Comparison of ENCODE assay signal across 8 cellular contexts in genomic region chr16:54936979-54937672, GRCh38. TPM values are rescaled to one million over a fixed set of nuclear protein-coding genes. Genes with fewer than 3 reads are reported as not detected.
DNase-seq lines count a peak whose midpoint lies in the region; ATAC-seq and TF ChIP-seq lines count a peak whose summit lies in the region.

No MANE protein-coding gene starts in this region.

- intact Hi-C loops in right cardiac atrium (cut with DNase I) = loop anchor here in 1 of 4 donors (10.0 kb wide), 1 partner anchor 652 kb away; the partner anchor contains the start of gene IRX3

- no peaks in the 10 kb centered on the region for H3K9me3 ChIP-seq in right cardiac atrium (ENCODE audit: control insufficient read depth, low read length)
- no peaks in the 10 kb centered on the region for H3K9me3 ChIP-seq in smooth muscle cell (replicated peaks; ENCODE audit: low read depth)

- DNase-seq in H7 (peak; percentile 93), right cardiac atrium (peak; percentile 50 to 76 (median 72)), smooth muscle cell (lab: John Stamatoyannopoulos, UW; ENCODE audit: unreplicated experiment) (no peak), NCI-H526 treated with DMSO at 0.1 percent for 48 hours (lab: John Stamatoyannopoulos, UW) (no peak), AML-193 (lab: John Stamatoyannopoulos, UW) (no peak)
- DNase-seq in activated CD4-positive, alpha-beta memory T cell treated with anti-CD3 and anti-CD28 coated beads, Interleukin-2, amount 10 ng/mL, durations not matched to agents 7 days and 5 days = no peak
- DNase-seq in central memory CD4-positive, alpha-beta T cell = no peak

- H3K27ac ChIP-seq in right cardiac atrium (ENCODE audit: low read length) (no peak overlapping the region), smooth muscle cell (ENCODE audit: low read depth) (no peak overlapping the region)

- H3K4me3 ChIP-seq in H7 (ENCODE audit: insufficient read depth, low read depth, low read length) (peak overlapping the region; percentile 35), right cardiac atrium (ENCODE audit: low read length) (peak overlapping the region; percentile 24), smooth muscle cell (peak overlapping the region; percentile 43)

- ATAC-seq in right cardiac atrium = peak; percentile 27 to 73
- no peak for ATAC-seq in HG03520 (IDR thresholded peaks at IDR 0.05; ENCODE audit: unreplicated experiment)

- peaks cover 86% of the 10 kb centered on the region for H3K27me3 Mint-ChIP-seq in activated CD4-positive, alpha-beta memory T cell treated with anti-CD3 and anti-CD28 coated beads, Interleukin-2, amount 10 ng/mL, durations not matched to agents 7 days and 5 days

- no peaks in the 10 kb centered on the region for H3F3A ChIP-seq in smooth muscle cell (ENCODE audit: low read depth)

- H3K27ac Mint-ChIP-seq in activated CD4-positive, alpha-beta memory T cell treated with anti-CD3 and anti-CD28 coated beads, Interleukin-2, amount 10 ng/mL, durations not matched to agents 7 days and 5 days = peak overlapping the region; percentile 14

- CTCF ChIA-PET in activated CD4-positive, alpha-beta memory T cell treated with anti-CD3 and anti-CD28 coated beads, Interleukin-2, amount 10 ng/mL, durations not matched to agents 7 days and 5 days (lab: Charles Lee) = no interaction called here

- peak overlapping the region; percentile 90 for H3K4me2 ChIP-seq in smooth muscle cell

- H3K27me3 ChIP-seq in H7 (ENCODE audit: control insufficient read depth, insufficient read depth, low read length) (peaks cover 92% of the 10 kb centered on the region), right cardiac atrium (ENCODE audit: control insufficient read depth, insufficient read depth) (no peaks in the 10 kb centered on the region), smooth muscle cell (ENCODE audit: low read depth) (peaks cover 100% of the 10 kb centered on the region)

- H3K4me1 Mint-ChIP-seq in activated CD4-positive, alpha-beta memory T cell treated with anti-CD3 and anti-CD28 coated beads, Interleukin-2, amount 10 ng/mL, durations not matched to agents 7 days and 5 days = peaks cover 19% of the 10 kb centered on the region

- TF ChIP-seq CTCF in smooth muscle cell (IDR thresholded peaks at IDR 0.05; ENCODE audit: borderline replicate concordance, insufficient read depth, poor library complexity, severe bottlenecking) = peak; percentile 79

- 3% methylated on average over 39 of the region's 39 CpGs for WGBS in right cardiac atrium
- WGBS in smooth muscle cell (ENCODE audit: low lambda C conversion rate) = 2% methylated on average over 39 of the region's 39 CpGs

- H3K4me1 ChIP-seq in right cardiac atrium (ENCODE audit: control insufficient read depth, insufficient read depth, low read length) = peaks cover 3% of the 10 kb centered on the region
- peaks cover 40% of the 10 kb centered on the region for H3K4me1 ChIP-seq in smooth muscle cell (ENCODE audit: low read depth)

- H3K9me3 Mint-ChIP-seq in activated CD4-positive, alpha-beta memory T cell treated with anti-CD3 and anti-CD28 coated beads, Interleukin-2, amount 10 ng/mL, durations not matched to agents 7 days and 5 days = peaks cover 3% of the 10 kb centered on the region

- H3K4me3 Mint-ChIP-seq in activated CD4-positive, alpha-beta memory T cell treated with anti-CD3 and anti-CD28 coated beads, Interleukin-2, amount 10 ng/mL, durations not matched to agents 7 days and 5 days = peak overlapping the region; percentile 32

- POLR2A ChIA-PET in activated CD4-positive, alpha-beta memory T cell treated with anti-CD3 and anti-CD28 coated beads, Interleukin-2, amount 10 ng/mL, durations not matched to agents 7 days and 5 days (lab: Charles Lee) = no interaction called here

- no peak overlapping the region for H3K9ac ChIP-seq in smooth muscle cell (ENCODE audit: low read depth)

- H3K36me3 ChIP-seq in H7 (replicated peaks; ENCODE audit: control insufficient read depth, insufficient read depth, low read length) (no peaks in the 10 kb centered on the region), smooth muscle cell (ENCODE audit: low read depth) (no peaks in the 10 kb centered on the region)

- H3K36me3 Mint-ChIP-seq in activated CD4-positive, alpha-beta memory T cell treated with anti-CD3 and anti-CD28 coated beads, Interleukin-2, amount 10 ng/mL, durations not matched to agents 7 days and 5 days (ENCODE audit: low read depth) = peaks cover 18% of the 10 kb centered on the region

- H4K20me1 ChIP-seq in smooth muscle cell (ENCODE audit: low read depth) = peaks cover 58% of the 10 kb centered on the region

- no peak overlapping the region for H2AFZ ChIP-seq in smooth muscle cell (ENCODE audit: low read depth)

- H3K79me2 ChIP-seq in smooth muscle cell (ENCODE audit: low read depth) = no peaks in the 10 kb centered on the region

RNA-seq across cellular contexts. Expression of gene IRX5, which starts 6.5 kb away (rescaled TPM):
- total RNA-seq in H7 (2014; rRNA removed; shearing (Covaris generic)) = 1.2 and 1.5 TPM in 2 replicates
- total RNA-seq in activated CD4-positive, alpha-beta memory T cell treated with anti-CD3 and anti-CD28 coated beads, Interleukin-2, amount 10 ng/mL, durations not matched to agents 7 days and 5 days = under 1 TPM; 0.38 TPM
- 1 to 10 TPM in 3 of 4 donors, under 1 TPM in 1; 0.97 to 1.9 (median 1.7) TPM for total RNA-seq in right cardiac atrium
- 0.48 TPM for polyA plus RNA-seq in right cardiac atrium
- total RNA-seq in smooth muscle cell = 2.3 and 2.7 TPM in 2 replicates
- 1.5 TPM in 1 of 2 replicates, not detected in the other for polyA plus RNA-seq in smooth muscle cell

Comparison
In these comparisons a context has a peak if more than half of its experiments do, and no peak if none do; other contexts are left out.
1. DNase-seq: peak in H7 (single experiment) and right cardiac atrium (3 of 3); none in activated CD4-positive, alpha-beta memory T cell treated with anti-CD3 and anti-CD28 coated beads, Interleukin-2, amount 10 ng/mL, durations not matched to agents 7 days and 5 days (single experiment), smooth muscle cell (single experiment), central memory CD4-positive, alpha-beta T cell (single experiment), NCI-H526 treated with DMSO at 0.1 percent for 48 hours (single experiment) and AML-193 (0 of 2).
2. Peak in every context shown above with its lines, with median percentiles within 50 percentile points of each other: H3K4me3 ChIP-seq.